ENCODE assay signal across 1 cellular context in the genomic region with DNA sequence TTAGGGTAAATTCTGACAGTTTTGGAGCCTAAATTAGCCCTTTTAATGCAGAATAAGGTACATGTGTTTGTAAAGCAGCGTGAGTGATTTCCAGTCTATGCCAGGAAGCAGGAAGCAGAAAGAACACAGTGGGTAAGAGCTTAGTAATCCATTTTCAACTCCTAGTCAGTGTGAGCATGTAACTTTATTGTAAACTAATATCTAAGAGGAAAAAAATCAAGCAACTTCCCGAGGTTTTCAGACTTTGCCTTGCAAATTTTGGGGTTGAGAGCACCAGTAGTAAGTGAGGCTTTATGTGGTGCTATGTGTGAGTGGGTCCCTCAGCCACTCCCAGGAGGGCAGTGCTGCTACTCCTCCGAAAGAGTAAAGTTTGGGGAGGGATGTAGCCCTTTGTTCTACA.
TF ChIP-seq lines count a peak whose summit lies in the region.

No MANE protein-coding gene starts in this region.

TF ChIP-seq in HepG2, 621 proteins besides CTCF, POLR2A, EP300 and RAD21 (continued from another document):
- TF ChIP-seq, protein P1, sequence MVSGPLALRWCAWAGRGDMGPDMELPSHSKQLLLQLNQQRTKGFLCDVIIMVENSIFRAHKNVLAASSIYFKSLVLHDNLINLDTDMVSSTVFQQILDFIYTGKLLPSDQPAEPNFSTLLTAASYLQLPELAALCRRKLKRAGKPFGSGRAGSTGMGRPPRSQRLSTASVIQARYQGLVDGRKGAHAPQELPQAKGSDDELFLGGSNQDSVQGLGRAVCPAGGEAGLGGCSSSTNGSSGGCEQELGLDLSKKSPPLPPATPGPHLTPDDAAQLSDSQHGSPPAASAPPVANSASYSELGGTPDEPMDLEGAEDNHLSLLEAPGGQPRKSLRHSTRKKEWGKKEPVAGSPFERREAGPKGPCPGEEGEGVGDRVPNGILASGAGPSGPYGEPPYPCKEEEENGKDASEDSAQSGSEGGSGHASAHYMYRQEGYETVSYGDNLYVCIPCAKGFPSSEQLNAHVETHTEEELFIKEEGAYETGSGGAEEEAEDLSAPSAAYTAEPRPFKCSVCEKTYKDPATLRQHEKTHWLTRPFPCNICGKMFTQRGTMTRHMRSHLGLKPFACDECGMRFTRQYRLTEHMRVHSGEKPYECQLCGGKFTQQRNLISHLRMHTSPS (CRISPR knock-in tag; IDR thresholded peaks at IDR 0.05; ENCODE audit: low read depth) = no peak
- no peak for TF ChIP-seq KAT2B (IDR thresholded peaks at IDR 0.05; ENCODE audit: borderline replicate concordance, low read depth, low read length)
- no peak for TF ChIP-seq RFX3 (CRISPR knock-in tag; IDR thresholded peaks at IDR 0.05)
- TF ChIP-seq, protein P2, sequence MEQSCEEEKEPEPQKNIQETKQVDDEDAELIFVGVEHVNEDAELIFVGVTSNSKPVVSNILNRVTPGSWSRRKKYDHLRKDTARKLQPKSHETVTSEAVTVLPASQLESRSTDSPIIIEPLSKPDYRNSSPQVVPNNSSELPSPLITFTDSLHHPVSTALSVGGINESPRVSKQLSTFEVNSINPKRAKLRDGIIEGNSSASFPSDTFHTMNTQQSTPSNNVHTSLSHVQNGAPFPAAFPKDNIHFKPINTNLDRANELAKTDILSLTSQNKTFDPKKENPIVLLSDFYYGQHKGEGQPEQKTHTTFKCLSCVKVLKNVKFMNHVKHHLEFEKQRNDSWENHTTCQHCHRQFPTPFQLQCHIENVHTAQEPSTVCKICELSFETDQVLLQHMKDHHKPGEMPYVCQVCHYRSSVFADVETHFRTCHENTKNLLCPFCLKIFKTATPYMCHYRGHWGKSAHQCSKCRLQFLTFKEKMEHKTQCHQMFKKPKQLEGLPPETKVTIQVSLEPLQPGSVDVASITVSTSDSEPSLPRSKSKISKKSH (CRISPR knock-in tag; IDR thresholded peaks at IDR 0.05; ENCODE audit: borderline replicate concordance) = no peak
- TF ChIP-seq ZEB1 (IDR thresholded peaks at IDR 0.05; ENCODE audit: insufficient replicate concordance, low read depth) = no peak
- TF ChIP-seq SOX6 (IDR thresholded peaks at IDR 0.05) = no peak
- TF ChIP-seq SOX6 (CRISPR knock-in tag; IDR thresholded peaks at IDR 0.05) = no peak
